ENCODE assay signal across 22 cellular contexts in the genomic region with DNA sequence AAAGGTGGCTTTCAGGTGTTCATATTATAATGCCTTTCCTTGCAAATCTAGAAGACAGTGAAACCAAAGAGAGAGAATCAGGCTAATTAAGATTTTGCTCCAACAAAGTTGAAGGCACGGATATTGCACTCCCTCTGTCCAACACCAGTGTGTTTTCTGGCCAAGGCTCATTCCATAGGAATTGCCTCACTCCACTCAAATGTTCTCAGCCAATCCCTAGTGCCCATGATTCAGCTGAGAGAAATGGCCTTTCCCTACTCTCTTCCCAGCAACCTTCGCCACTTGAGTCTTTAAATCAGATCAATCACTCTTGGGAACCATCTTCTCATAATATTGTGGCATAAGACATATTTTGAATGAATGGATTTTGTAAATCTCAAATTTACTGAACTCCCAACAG.
A peak's percentile ranks its signal among the peaks of the same experiment; 100 is the strongest.
DNase-seq lines count a peak whose midpoint lies in the region; ATAC-seq and TF ChIP-seq lines count a peak whose summit lies in the region.
"Had no signal": no experiment of that assay in that cellular context is flagged by ENCODE, and none has a peak within 500 bp of the region (broad histone marks: within the 10 kb centered on the region; RNA-seq: fewer than 3 reads in every experiment).

No MANE protein-coding gene starts in this region.

- H3K36me3 ChIP-seq in smooth muscle cell (ENCODE audit: low read depth) (no peaks in the 10 kb centered on the region), body of pancreas (replicated peaks in 1 of 2; ENCODE audit: insufficient read depth in 1 of 2, low read depth in 2 of 2) (no peaks in the 10 kb centered on the region)
- H3K36me3 ChIP-seq: BLaER1, gastrocnemius medialis, lower lobe of right lung, spleen, tibial artery had no signal

- H3K79me2 ChIP-seq in smooth muscle cell (ENCODE audit: low read depth) = no peaks in the 10 kb centered on the region

- no peaks in the 10 kb centered on the region for H3F3A ChIP-seq in smooth muscle cell (ENCODE audit: low read depth)

- no peak overlapping the region for H3K9ac ChIP-seq in smooth muscle cell (ENCODE audit: low read depth)
- H3K9ac ChIP-seq: BLaER1 had no signal

- DNase-seq in HS-5 (ENCODE audit: low read depth) (peak; percentile 22), amniotic epithelial cell (ENCODE audit: low read depth) (peak; percentile 79), fibroblast of the aortic adventitia (ENCODE audit: low read depth) (peak; percentile 75), smooth muscle cell (lab: John Stamatoyannopoulos, UW; ENCODE audit: unreplicated experiment) (no peak), NCI-H2227 treated with DMSO at 0.1 percent for 48 hours (lab: John Stamatoyannopoulos, UW) (no peak), body of pancreas (no peak)
- no peak for DNase-seq in stimulated activated CD4-positive, alpha-beta T cell treated with anti-CD3 and anti-CD28 coated beads, Interleukin-15, amount 100 ng/mL, for 24 hours
- DNase-seq: activated CD4-positive, alpha-beta T cell treated with anti-CD3 and anti-CD28 coated beads, Interleukin-2, amount 50 U/mL, for 1 hour; activated T-cell treated with anti-CD3 and anti-CD28 coated beads for 4 hours; effector memory CD4-positive, alpha-beta T cell; GF-D8; lower lobe of right lung; naive thymus-derived CD8-positive, alpha-beta T cell; NCI-H1092; NCI-H69; OCI-M1; spleen; tibial artery had no signal

- H3K4me1 ChIP-seq in smooth muscle cell (ENCODE audit: low read depth) (no peaks in the 10 kb centered on the region), body of pancreas (no peaks in the 10 kb centered on the region)
- H3K4me1 ChIP-seq: BLaER1, gastrocnemius medialis, lower lobe of right lung, spleen, tibial artery had no signal

- H3K27me3 ChIP-seq in smooth muscle cell (ENCODE audit: low read depth) (no peaks in the 10 kb centered on the region), body of pancreas (no peaks in the 10 kb centered on the region)
- H3K27me3 ChIP-seq: BLaER1, gastrocnemius medialis, spleen, tibial artery had no signal

- H3K4me3 ChIP-seq in fibroblast of the aortic adventitia (ENCODE audit: low read depth, low read length) (no peak overlapping the region), smooth muscle cell (no peak overlapping the region), body of pancreas (no peak overlapping the region)
- H3K4me3 ChIP-seq: BLaER1, gastrocnemius medialis, lower lobe of right lung, spleen, tibial artery had no signal

- H2AFZ ChIP-seq in smooth muscle cell (ENCODE audit: low read depth) = peak overlapping the region; percentile 34

- intact Hi-C loops in body of pancreas (cut with DNase I) = no loop called here

- TF ChIP-seq CTCF in fibroblast of the aortic adventitia (IDR thresholded peaks at IDR 0.05; ENCODE audit: insufficient read depth, low read length) (peak; percentile 23), smooth muscle cell (IDR thresholded peaks at IDR 0.05; ENCODE audit: borderline replicate concordance, insufficient read depth, poor library complexity, severe bottlenecking) (no peak), body of pancreas (IDR thresholded peaks at IDR 0.05) (no peak)

- H3K4me2 ChIP-seq in smooth muscle cell = no peak overlapping the region
- H3K4me2 ChIP-seq: BLaER1 had no signal

- H3K9me3 ChIP-seq in smooth muscle cell (replicated peaks; ENCODE audit: low read depth) = no peaks in the 10 kb centered on the region
- H3K9me3 ChIP-seq in body of pancreas = no peaks in the 10 kb centered on the region
- H3K9me3 ChIP-seq: BLaER1, gastrocnemius medialis, lower lobe of right lung, spleen, tibial artery had no signal

- H4K20me1 ChIP-seq in smooth muscle cell (ENCODE audit: low read depth) = no peaks in the 10 kb centered on the region
- H4K20me1 ChIP-seq: BLaER1 had no signal

- 33% methylated on average over 2 of the region's 2 CpGs for WGBS in smooth muscle cell (ENCODE audit: low lambda C conversion rate)
- WGBS in body of pancreas, 2 donors = 76 to 79% methylated on average over 2 of the region's 2 CpGs

- H3K27ac ChIP-seq in smooth muscle cell (ENCODE audit: low read depth) (no peak overlapping the region), body of pancreas (no peak overlapping the region)
- H3K27ac ChIP-seq: BLaER1, gastrocnemius medialis, lower lobe of right lung, spleen, tibial artery had no signal

- ATAC-seq in body of pancreas = no peak
- ATAC-seq: activated naive CD4-positive, alpha-beta T cell treated with anti-CD3 and anti-CD28 coated beads, Interleukin-2, amount 50 U/mL, for 72 hours; gastrocnemius medialis; lower lobe of right lung; naive thymus-derived CD8-positive, alpha-beta T cell; stimulated activated effector memory CD8-positive, alpha-beta T cell treated with anti-CD3 and anti-CD28 coated beads, Interleukin-12 subunit alpha, Interleukin-12 subunit beta, amount 100 ng/mL, for 72 hours had no signal

- no peak for TF ChIP-seq POLR2A in body of pancreas (IDR thresholded peaks at IDR 0.05)

Comparison
In these comparisons a context has a peak if more than half of its experiments do, and no peak if none do; other contexts are left out.
1. DNase-seq: peak in HS-5 (single experiment), amniotic epithelial cell (single experiment) and fibroblast of the aortic adventitia (single experiment); none in smooth muscle cell (single experiment), NCI-H2227 treated with DMSO at 0.1 percent for 48 hours (single experiment), stimulated activated CD4-positive, alpha-beta T cell treated with anti-CD3 and anti-CD28 coated beads, Interleukin-15, amount 100 ng/mL, for 24 hours (single experiment) and body of pancreas (0 of 4).